ENCODE assay signal across 19 cellular contexts in the genomic region with DNA sequence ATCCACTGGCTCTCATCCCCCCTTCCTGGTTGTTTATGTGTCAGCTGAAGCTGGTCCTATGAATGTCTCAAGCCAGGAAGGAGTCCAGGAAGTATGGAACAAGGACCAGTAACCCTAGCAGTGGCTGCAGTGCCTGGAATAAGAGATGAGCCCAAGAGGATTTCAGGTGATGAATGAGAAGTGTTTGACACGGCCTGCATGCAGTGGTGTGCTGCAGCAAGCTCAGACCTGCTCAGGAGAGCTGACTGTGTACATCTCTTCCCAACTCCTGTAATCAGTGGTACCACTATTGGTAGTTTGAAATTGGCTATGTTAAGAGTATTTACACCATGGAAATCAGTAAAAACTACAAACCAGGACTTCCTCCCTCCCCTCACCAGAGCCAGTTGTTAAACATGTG.
DNase-seq lines count a peak whose midpoint lies in the region; ATAC-seq, FAIRE-seq and TF ChIP-seq lines count a peak whose summit lies in the region.
"Had no signal": no experiment of that assay in that cellular context is flagged by ENCODE, and none has a peak within 500 bp of the region (broad histone marks: within the 10 kb centered on the region; RNA-seq: fewer than 3 reads in every experiment).

No MANE protein-coding gene starts in this region.

- H3K27ac ChIP-seq in H9 (ENCODE audit: insufficient read length, low read depth, low read length) (no peak overlapping the region), foreskin keratinocyte (no peak overlapping the region), caudate nucleus (ENCODE audit: low read depth, low read length) (no peak overlapping the region)

- no peaks in the 10 kb centered on the region for H3K9me3 ChIP-seq in H9 (ENCODE audit: control insufficient read depth, low read depth, low read length)

- H3K36me3 Mint-ChIP-seq in H9 (ENCODE audit: insufficient read depth in 1 of 3, low read depth in 3 of 3), result no peaks in the 10 kb centered on the region
- H3K36me3 Mint-ChIP-seq: CD4-positive, alpha-beta memory T cell had no signal

- no peak overlapping the region for H3K56ac ChIP-seq in H9 (ENCODE audit: insufficient read length, low read depth, low read length)

- no peaks in the 10 kb centered on the region for H3K27me3 Mint-ChIP-seq in H9 (ENCODE audit: low read depth)

- WGBS in H9 (ENCODE audit: extremely low coverage, insufficient read length, low lambda C conversion rate), result no CpG with 5 or more reads among the region's 1 CpG

- H3K4me1 Mint-ChIP-seq in H9, result no peaks in the 10 kb centered on the region
- H3K4me1 Mint-ChIP-seq: CD4-positive, alpha-beta memory T cell; GM23338 had no signal

- no peak overlapping the region for H3T11ph ChIP-seq in H9 (ENCODE audit: low read length)

- H4K5ac ChIP-seq in H9 (ENCODE audit: insufficient read length, low read depth, low read length), result peak overlapping the region; percentile 30

- no peak overlapping the region for H2AFZ ChIP-seq in H9 (ENCODE audit: low read length)
- H2AFZ ChIP-seq: GM23338 had no signal

- no peak overlapping the region for H2BK5ac ChIP-seq in H9 (ENCODE audit: insufficient read length, low read length)

- H3K23me2 ChIP-seq in H9 (ENCODE audit: insufficient read length, low read depth, low read length, poor library complexity, severe bottlenecking), result no peaks in the 10 kb centered on the region

- no peak overlapping the region for H3K23ac ChIP-seq in H9 (ENCODE audit: insufficient read length, low read depth, low read length)

- no peak overlapping the region for H3K4me3 Mint-ChIP-seq in H9
- H3K4me3 Mint-ChIP-seq: CD4-positive, alpha-beta memory T cell; GM23338 had no signal

- H2BK20ac ChIP-seq in H9 (ENCODE audit: low read depth, low read length, poor library complexity, severe bottlenecking), result no peak overlapping the region

- no peaks in the 10 kb centered on the region for H3K36me3 ChIP-seq in bronchial epithelial cell (ENCODE audit: control insufficient read depth, insufficient read depth, low read length)

- TF ChIP-seq CTCF in H9 (conservative IDR thresholded peaks at IDR 0.05), result no peak
- no peak for TF ChIP-seq CTCF in bronchial epithelial cell (IDR thresholded peaks at IDR 0.05; ENCODE audit: insufficient read depth, low read length, severe bottlenecking)
- no peak for TF ChIP-seq CTCF in foreskin keratinocyte (conservative IDR thresholded peaks at IDR 0.05)

- no peaks in the 10 kb centered on the region; the same call in 1 of the 2 replicates for H3K79me2 ChIP-seq in H9 (ENCODE audit: insufficient read depth, low read length)

- H3K9ac ChIP-seq in H9 (ENCODE audit: extremely low read depth, insufficient read length, low read length), result no peak overlapping the region

- H3K4ac ChIP-seq in H9 (ENCODE audit: low read depth, low read length), result no peak overlapping the region

- no peaks in the 10 kb centered on the region for H3K27me3 ChIP-seq in H9 (ENCODE audit: insufficient read depth, low read length)
- H3K27me3 ChIP-seq in bronchial epithelial cell (ENCODE audit: control insufficient read depth, insufficient read depth, low read length), result no peaks in the 10 kb centered on the region
- no peaks in the 10 kb centered on the region for H3K27me3 ChIP-seq in foreskin keratinocyte

- H2BK15ac ChIP-seq in H9 (ENCODE audit: low read depth, low read length), result no peak overlapping the region

- no peak overlapping the region; the same call in 1 of the 2 replicates for H3K14ac ChIP-seq in H9 (ENCODE audit: insufficient read depth, low read length)

- H4K20me1 ChIP-seq in H9 (ENCODE audit: control insufficient read depth, insufficient read depth, insufficient read length), result no peaks in the 10 kb centered on the region

- H3K4me1 ChIP-seq in H9 (ENCODE audit: insufficient read depth, low read length) (no peaks in the 10 kb centered on the region), foreskin keratinocyte (no peaks in the 10 kb centered on the region)

- no peaks in the 10 kb centered on the region for H3K79me1 ChIP-seq in H9 (ENCODE audit: insufficient read depth, low read depth, low read length, poor library complexity, severe bottlenecking)

- H4K8ac ChIP-seq in H9 (replicated peaks; ENCODE audit: insufficient read length, low read depth, low read length), result peak overlapping the region; percentile 84

- no peak overlapping the region for H3K27ac Mint-ChIP-seq in H9
- H3K27ac Mint-ChIP-seq: CD4-positive, alpha-beta memory T cell; GM23338 had no signal

- FAIRE-seq in bronchial epithelial cell (lab: Jason Lieb, UNC), result peak; percentile 36
- FAIRE-seq: GM12891, GM18507, H54 had no signal

- no peak overlapping the region for H3K4me2 ChIP-seq in H9 (ENCODE audit: insufficient read depth, insufficient read length, low read length)
- H3K4me2 ChIP-seq: GM23338 had no signal

- no peak overlapping the region for H3K4me3 ChIP-seq in bronchial epithelial cell (ENCODE audit: low read depth, low read length)
- H3K4me3 ChIP-seq: GM23338 had no signal

- H4K91ac ChIP-seq in H9 (ENCODE audit: insufficient read length, low read depth, low read length), result no peak overlapping the region

- no peak for DNase-seq in H9
- DNase-seq in HPDE6-E6E7 (ENCODE audit: extremely low spot score), result peak; percentile 16
- DNase-seq in bronchial epithelial cell (ENCODE audit: low read depth), result peak; percentile 70
- DNase-seq in foreskin keratinocyte, result peak in 1 of 2 donors; percentile 55
- DNase-seq in activated gamma-delta T cell (lab: John Stamatoyannopoulos, UW), result no peak
- no peak for DNase-seq in caudate nucleus (lab: John Stamatoyannopoulos, UW)
- DNase-seq: C1 segment of cervical spinal cord; Calu3; CD4-positive, alpha-beta memory T cell; COR-L47; DMS53; DMS79 treated with DMSO at 0.1 percent for 48 hours; GF-D8; HCEC 1CT had no signal

- ATAC-seq in foreskin keratinocyte (peak; percentile 89), HG03439 (IDR thresholded peaks at IDR 0.05; ENCODE audit: unreplicated experiment) (no peak)
- ATAC-seq: GM23338 had no signal

- no peak overlapping the region for H3K18ac ChIP-seq in H9 (ENCODE audit: insufficient read length, low read depth, low read length)

- no peaks in the 10 kb centered on the region for H3K9me3 Mint-ChIP-seq in H9
- H3K9me3 Mint-ChIP-seq: GM23338 had no signal

- H2AK5ac ChIP-seq in H9 (ENCODE audit: insufficient read length, low read length), result peak overlapping the region; percentile 65

- no peak overlapping the region for H2BK12ac ChIP-seq in H9 (ENCODE audit: insufficient read length, low read depth, low read length)

- H2BK120ac ChIP-seq in H9 (ENCODE audit: low read depth, low read length, poor library complexity, severe bottlenecking), result no peak overlapping the region

Comparison
In these comparisons a context has a peak if more than half of its experiments do, and no peak if none do; other contexts are left out.
1. DNase-seq: peak in HPDE6-E6E7 (single experiment) and bronchial epithelial cell (single experiment); none in H9 (single experiment), activated gamma-delta T cell (single experiment) and caudate nucleus (0 of 61).